ENCODE assay signal across 20 cellular contexts in the genomic region with DNA sequence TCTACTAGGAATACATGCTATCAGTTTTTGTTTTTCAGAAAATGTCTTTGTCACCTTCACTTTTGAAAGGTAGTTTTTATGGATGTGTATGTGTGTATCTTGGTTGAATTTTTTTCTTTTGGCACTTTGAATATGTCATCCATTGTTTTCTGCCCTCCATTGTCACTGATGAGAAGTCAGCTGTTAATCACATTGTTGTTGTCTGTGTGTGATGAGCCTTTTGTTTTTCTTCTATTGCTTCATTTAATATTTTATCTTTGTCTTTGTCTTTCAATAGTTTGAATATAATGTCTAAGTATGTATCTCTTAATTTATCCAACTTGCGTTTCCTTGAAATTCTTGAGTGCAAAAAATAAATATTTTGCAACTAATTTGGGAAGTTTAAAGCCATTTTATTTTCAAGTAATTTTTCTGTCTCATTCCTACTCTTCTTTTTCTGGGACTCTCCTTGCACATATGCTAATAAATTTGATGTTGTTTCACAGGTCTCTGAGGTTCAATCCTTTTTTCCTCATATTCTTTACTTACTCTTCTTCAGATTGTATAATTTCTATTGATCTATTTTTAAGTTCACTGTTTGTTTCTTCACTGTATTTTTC.
"Had no signal": no experiment of that assay in that cellular context is flagged by ENCODE, and none has a peak within 500 bp of the region (broad histone marks: within the 10 kb centered on the region; RNA-seq: fewer than 3 reads in every experiment).

No MANE protein-coding gene starts in this region.

- H3K36me3 ChIP-seq: ovary, spleen, tibial artery had no signal

- FAIRE-seq: keratinocyte, urothelium cell line had no signal

- DNase-seq: dorsolateral prefrontal cortex; effector CD4-positive, alpha-beta T cell; natural killer cell; occipital lobe; ovary; posterior cingulate gyrus; psoas muscle; right cardiac atrium; spleen; stimulated activated CD4-positive, alpha-beta T cell treated with anti-CD3 and anti-CD28 coated beads, Interleukin-4, amount 100 ng/mL, for 4 hours; stimulated activated naive CD8-positive, alpha-beta T cell treated with anti-CD3 and anti-CD28 coated beads, Interleukin-15, Interleukin-2, amounts not matched to agents 100 U/mL and 50 U/mL, for 24 hours; substantia nigra; testis; tibial artery had no signal

- H3K27ac ChIP-seq: dorsolateral prefrontal cortex, ovary, psoas muscle, skin epidermis, spleen, testis, tibial artery had no signal

- H3K9me3 ChIP-seq: ovary, testis had no signal

- H3K4me1 ChIP-seq: psoas muscle, spleen, testis, tibial artery had no signal

- H3K4me3 ChIP-seq: dorsolateral prefrontal cortex, lung, ovary, psoas muscle, skin epidermis, spleen, testis, tibial artery had no signal

- H3K27me3 ChIP-seq: dorsolateral prefrontal cortex, spleen, testis, tibial artery had no signal

- ATAC-seq: left lobe of liver; natural killer cell; psoas muscle; right cardiac atrium; stimulated activated memory B cell treated with anti-CD40 and anti-IgM and Interleukin-4, amounts not matched to agents 10 μg/mL and 1 μg/mL and 100 μg/mL, for 72 hours; stimulated activated naive CD8-positive, alpha-beta T cell treated with anti-CD3 and anti-CD28 coated beads, Interleukin-15, Interleukin-2, amounts not matched to agents 100 U/mL and 50 U/mL, for 24 hours had no signal
